Comparison of ENCODE assay signal across 24 cellular contexts in genomic region chr11:35856259-35856658, GRCh38.
DNase-seq lines count a peak whose midpoint lies in the region; ATAC-seq, FAIRE-seq and TF ChIP-seq lines count a peak whose summit lies in the region.
"Had no signal": no experiment of that assay in that cellular context is flagged by ENCODE, and none has a peak within 500 bp of the region (broad histone marks: within the 10 kb centered on the region; RNA-seq: fewer than 3 reads in every experiment).

No MANE protein-coding gene starts in this region.

- CTCF ChIA-PET in K562 (lab: Yijun Ruan, JAX; ENCODE audit: low intra/inter-chr PET ratio), result no interaction called here

- TF ChIP-seq CTCF in K562 (IDR thresholded peaks at IDR 0.05 in 2 of 3, conservative IDR thresholded peaks at IDR 0.05 in 1 of 3; ENCODE audit: insufficient read depth in 2 of 3, low read depth in 1 of 3, low read length in 3 of 3), result no peak
- no peak for TF ChIP-seq CTCF in esophagus muscularis mucosa (IDR thresholded peaks at IDR 0.05)

- TF ChIP-seq RAD21 in K562 (CRISPR knock-in tag; conservative IDR thresholded peaks at IDR 0.05 in 1 of 2, IDR thresholded peaks at IDR 0.05 in 1 of 2), result no peak

- H3K4me3 ChIP-seq in K562 (no peak overlapping the region), esophagus muscularis mucosa (no peak overlapping the region)
- H3K4me3 ChIP-seq: BLaER1, GM12878 had no signal

- no peaks in the 10 kb centered on the region for H3K4me1 ChIP-seq in K562 (replicated peaks in 1 of 2; ENCODE audit: control insufficient read depth in 2 of 2, insufficient read depth in 2 of 2, low read length in 2 of 2)
- H3K4me1 ChIP-seq in esophagus muscularis mucosa, result peaks cover 0 to 11% (median 2%) of the 10 kb centered on the region in 4 donors
- H3K4me1 ChIP-seq: BE2C had no signal

- no peaks in the 10 kb centered on the region for H3K9me3 ChIP-seq in K562 (replicated peaks; ENCODE audit: control insufficient read depth, insufficient read depth, low read depth, low read length)
- no peaks in the 10 kb centered on the region for H3K9me3 ChIP-seq in esophagus muscularis mucosa
- H3K9me3 ChIP-seq: BE2C, BLaER1 had no signal

- intact Hi-C loops in K562 (cut with micrococcal nuclease) (no loop called here), esophagus muscularis mucosa (cut with DNase I) (no loop called here)

- no peak for FAIRE-seq in K562 (lab: Jason Lieb, UNC)
- FAIRE-seq: A204.1, GM12878, GM12892, GM18507 had no signal

- no peak overlapping the region for H2AFZ ChIP-seq in K562 (ENCODE audit: low read depth, low read length)

- DNase-seq in K562 (ENCODE audit: extremely low read depth in 1 of 4, low spot score in 3 of 4) (no peak), esophagus muscularis mucosa (ENCODE audit: extremely low spot score) (peak; percentile 64), activated T-cell treated with anti-CD3 and anti-CD28 coated beads for 4 hours (no peak), NCI-H774 (lab: John Stamatoyannopoulos, UW) (no peak), putamen (ENCODE audit: low spot score) (no peak)
- DNase-seq: 8988T; ACHN; BE2C; CD4-positive, alpha-beta memory T cell; CD4-positive, CD25-positive, alpha-beta regulatory T cell; CD8-positive, alpha-beta memory T cell; COR-L47; DMS 273 treated with DMSO at 0.1 percent for 48 hours; DMS153; DMS53; DMS79; DND-41; EL; GDM1 had no signal

- WGBS in K562 (ENCODE audit: insufficient coverage, low coverage, missing lambda C conversion rate), result 0% methylated on average over 1 of the region's 2 CpGs
- WGBS in esophagus muscularis mucosa, result 84% methylated on average over 2 of the region's 2 CpGs

- H3K9me1 ChIP-seq in K562 (ENCODE audit: control insufficient read depth, insufficient read depth, low read length), result no peaks in the 10 kb centered on the region

- H3K36me3 ChIP-seq in K562 (ENCODE audit: control insufficient read depth, insufficient read depth, low read length), result no peaks in the 10 kb centered on the region
- H3K36me3 ChIP-seq in esophagus muscularis mucosa, result no peaks in the 10 kb centered on the region
- H3K36me3 ChIP-seq: BE2C, BLaER1 had no signal

- TF ChIP-seq POLR2A in K562 (conservative IDR thresholded peaks at IDR 0.05) (no peak), esophagus muscularis mucosa (IDR thresholded peaks at IDR 0.05; ENCODE audit: low read depth) (no peak)

- no peak for ATAC-seq in K562
- ATAC-seq: GM12878 had no signal

- in situ Hi-C loops in K562 (cut with MboI), result no loop called here

- no peak overlapping the region for H3K27ac ChIP-seq in K562 (ENCODE audit: extremely low read depth, low read depth, low read length)
- H3K27ac ChIP-seq in esophagus muscularis mucosa (replicated peaks in 1 of 4), result no peak overlapping the region
- H3K27ac ChIP-seq: BLaER1 had no signal

- H3K27me3 ChIP-seq in K562 (ENCODE audit: control insufficient read depth in 2 of 2, insufficient read depth in 2 of 2, low read length in 2 of 2), result peaks cover 0 to under 1% of the 10 kb centered on the region in 2 experiments; a peak in 2 of 5 replicates
- H3K27me3 ChIP-seq in esophagus muscularis mucosa, result no peaks in the 10 kb centered on the region
- H3K27me3 ChIP-seq: BE2C, BLaER1 had no signal

- TF ChIP-seq EP300 in K562 (IDR thresholded peaks at IDR 0.05; ENCODE audit: low read length), result no peak
- no peak for TF ChIP-seq EP300 in esophagus muscularis mucosa (IDR thresholded peaks at IDR 0.05)

- no TSS peak for BruUV-seq in K562 (replicated peaks; lab: Mats Ljungman, UMichigan)

- no peaks in the 10 kb centered on the region for H3K79me2 ChIP-seq in K562 (ENCODE audit: control insufficient read depth, insufficient read depth, low read length)

- no peaks in the 10 kb centered on the region for H4K20me1 ChIP-seq in K562 (replicated peaks; ENCODE audit: control insufficient read depth, insufficient read depth, low read length)
- H4K20me1 ChIP-seq: BLaER1 had no signal

- POLR2A ChIA-PET in K562 (lab: Yijun Ruan, JAX), result no interaction called here

- no peak overlapping the region for H3K4me2 ChIP-seq in K562 (ENCODE audit: insufficient read depth, low read length)
- H3K4me2 ChIP-seq: BLaER1 had no signal

- no peak overlapping the region for H3K9ac ChIP-seq in K562 (ENCODE audit: insufficient read depth in 1 of 2, low read depth in 2 of 2, low read length in 2 of 2)
- H3K9ac ChIP-seq: BLaER1 had no signal

TF ChIP-seq in K562, 482 proteins besides CTCF, POLR2A, EP300 and RAD21:
- TF ChIP-seq EGR1 (conservative IDR thresholded peaks at IDR 0.05) (peak; percentile 21; the same call in 1 of the 2 replicates), GTF2A2 (tag; IDR thresholded peaks at IDR 0.05) (no peak), ZNF140 (CRISPR knock-in tag; IDR thresholded peaks at IDR 0.05) (no peak), ZFP30 (CRISPR knock-in tag; IDR thresholded peaks at IDR 0.05; ENCODE audit: borderline replicate concordance) (no peak), CBFA2T3 (IDR thresholded peaks at IDR 0.05) (peak; percentile 19; the same call in 1 of the 2 replicates), FOXM1 (IDR thresholded peaks at IDR 0.05; ENCODE audit: low read depth) (no peak), FOXM1 (CRISPR knock-in tag; IDR thresholded peaks at IDR 0.05; ENCODE audit: low read depth) (no peak), ZBTB26 (CRISPR knock-in tag; IDR thresholded peaks at IDR 0.05) (no peak)
